8 cellular contexts compared by ENCODE assay signal in the genomic region with DNA sequence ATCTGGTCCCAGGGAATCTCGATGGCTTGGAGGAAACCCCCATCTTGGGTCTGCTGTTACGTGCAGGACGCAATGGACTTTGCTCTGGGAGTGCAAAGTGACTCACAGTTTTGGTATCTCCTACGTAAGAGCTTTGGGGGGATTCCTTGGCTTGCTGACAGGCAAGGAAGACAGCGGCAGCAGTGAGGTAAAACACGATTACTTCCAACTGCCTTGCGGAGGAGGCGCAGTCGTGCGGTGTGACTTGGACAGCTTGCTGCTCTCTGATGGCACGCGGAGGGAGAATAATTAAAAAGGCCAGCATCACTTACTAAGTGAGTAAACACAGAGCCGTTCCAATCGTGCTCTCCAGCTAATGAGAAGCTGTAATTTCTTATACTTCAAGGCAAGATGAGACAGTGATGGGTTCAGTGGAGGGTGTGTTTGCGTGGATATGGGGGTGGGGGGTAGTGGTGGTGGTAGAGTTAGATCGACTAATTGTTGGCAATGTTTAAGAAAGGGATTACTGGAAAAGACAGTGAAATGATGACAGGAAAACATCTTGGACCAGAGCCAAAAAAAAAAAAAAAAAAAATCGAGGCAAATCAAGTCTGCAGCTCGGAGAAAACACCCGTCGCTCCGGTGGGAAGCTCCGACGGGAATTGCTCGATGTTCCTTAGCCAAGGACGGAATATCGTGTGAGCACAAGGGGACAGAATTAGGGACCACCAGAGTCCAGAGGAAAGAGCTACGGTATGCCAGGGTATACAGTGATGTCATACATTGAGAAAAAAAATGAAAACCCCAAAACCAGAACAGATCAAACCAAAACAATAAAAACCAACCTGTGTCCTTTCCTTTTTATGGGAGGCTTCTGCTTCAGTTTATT.
DNase-seq lines count a peak whose midpoint lies in the region; ATAC-seq, FAIRE-seq and TF ChIP-seq lines count a peak whose summit lies in the region.

No MANE protein-coding gene starts in this region.

- ATAC-seq in IMR-90 (ENCODE audit: low read depth) (peak; percentile 62), mucosa of descending colon (peak; percentile 45), HG03159 (IDR thresholded peaks at IDR 0.05; ENCODE audit: unreplicated experiment) (no peak)

- H3K27ac ChIP-seq in IMR-90 (ENCODE audit: insufficient read depth, low read length) (peak overlapping the region; percentile 50), H1 (ENCODE audit: low read depth, low read length) (no peak overlapping the region)

- peak; percentile 86 for TF ChIP-seq POLR2A in IMR-90 (IDR thresholded peaks at IDR 0.05; ENCODE audit: low read depth, low read length)
- TF ChIP-seq POLR2A in H1 (IDR thresholded peaks at IDR 0.05; ENCODE audit: control extremely low read depth in 1 of 2, low read depth in 2 of 2, low read length in 2 of 2), result no peak

- H3K79me1 ChIP-seq in IMR-90 (ENCODE audit: low read depth in 1 of 2, low read length in 2 of 2), result no peaks in the 10 kb centered on the region; a peak in 1 of 4 replicates
- no peaks in the 10 kb centered on the region for H3K79me1 ChIP-seq in H1 (ENCODE audit: low read depth, low read length)

- H3K36me3 ChIP-seq in IMR-90 (ENCODE audit: control insufficient read depth, insufficient read depth, low read length), result no peaks in the 10 kb centered on the region
- H3K36me3 ChIP-seq in H1 (ENCODE audit: control insufficient read depth in 2 of 4, insufficient read depth in 4 of 4, low read length in 3 of 4), result no peaks in the 10 kb centered on the region
- no peaks in the 10 kb centered on the region for H3K36me3 ChIP-seq in mucosa of descending colon (ENCODE audit: low read depth)

- H4K91ac ChIP-seq in IMR-90 (ENCODE audit: insufficient read depth, low read depth, low read length) (peak overlapping the region; percentile 74), H1 (replicated peaks; ENCODE audit: insufficient read length, low read length) (no peak overlapping the region)

- intact Hi-C loops in IMR-90 (cut with micrococcal nuclease), result no loop called here
- intact Hi-C loops in mucosa of descending colon (cut with DNase I, micrococcal nuclease), result no loop called here

- H2BK20ac ChIP-seq in IMR-90 (ENCODE audit: low read depth, low read length) (peak overlapping the region; percentile 70), H1 (ENCODE audit: low read length) (no peak overlapping the region)

- dilution Hi-C loops in IMR-90 (cut with HindIII; ENCODE audit: low sequenced_read_pairs, unreplicated experiment), result no loop called here

- H3K4me3 ChIP-seq in AG09309 (ENCODE audit: control insufficient read depth, low read depth, low read length) (peak overlapping the region; percentile 37), IMR-90 (ENCODE audit: insufficient read depth, low read depth, low read length) (peak overlapping the region; percentile 51), H1 (ENCODE audit: extremely low read depth in 1 of 4, insufficient read depth in 2 of 4, low read depth in 3 of 4, low read length in 4 of 4) (no peak overlapping the region), mucosa of descending colon (no peak overlapping the region)

- in situ Hi-C loops in IMR-90 (cut with MboI; ENCODE audit: low sequenced_read_pairs), result loop anchor here (10.0 kb wide), 1 partner anchor 168 kb away; no protein-coding TSS in a partner anchor

- WGBS in IMR-90 (ENCODE audit: extremely low coverage in 2 of 2, insufficient read length in 1 of 2), 2 experiments, result 3% methylated on average over 16 of the region's 27 CpGs; no CpG with 5 or more reads in 1 of the 2 experiments
- WGBS in H1 (ENCODE audit: extremely low coverage in 1 of 2, insufficient coverage in 1 of 2, insufficient read length in 1 of 2, insufficient replicate concordance in 2 of 2, low coverage in 1 of 2, low lambda C conversion rate in 2 of 2, missing lambda C conversion rate in 1 of 2), 2 experiments, result 91% methylated on average over 26 of the region's 27 CpGs; no CpG with 5 or more reads in 1 of the 2 experiments

- H3K4ac ChIP-seq in IMR-90 (ENCODE audit: low read depth, low read length), result peak overlapping the region; percentile 70
- H3K4ac ChIP-seq in H1 (replicated peaks; ENCODE audit: insufficient read length, low read depth, low read length), result no peak overlapping the region

- H2BK5ac ChIP-seq in IMR-90 (ENCODE audit: low read depth, low read length, poor library complexity, severe bottlenecking) (peak overlapping the region; percentile 91), H1 (ENCODE audit: low read depth, low read length) (no peak overlapping the region; the same call in 1 of the 2 replicates)

- TF ChIP-seq EP300 in H1 (IDR thresholded peaks at IDR 0.05; ENCODE audit: borderline replicate concordance in 1 of 2, low read depth in 2 of 2, low read length in 2 of 2), result no peak

- H3K27me3 ChIP-seq in IMR-90 (ENCODE audit: control insufficient read depth, insufficient read depth, low read length) (no peaks in the 10 kb centered on the region), H1 (replicated peaks in 1 of 4; ENCODE audit: control insufficient read depth in 3 of 4, extremely low read depth in 1 of 4, insufficient read depth in 3 of 4, low read length in 3 of 4) (no peaks in the 10 kb centered on the region; a peak in 2 of 7 replicates)

- H3K9ac ChIP-seq in IMR-90 (ENCODE audit: low read depth, low read length) (peak overlapping the region; percentile 69), H1 (replicated peaks in 1 of 4; ENCODE audit: extremely low read depth in 1 of 4, low read depth in 3 of 4, low read length in 3 of 4) (no peak overlapping the region)

- H3K18ac ChIP-seq in IMR-90 (ENCODE audit: low read depth, low read length), result peak overlapping the region; percentile 81
- no peak overlapping the region for H3K18ac ChIP-seq in H1 (ENCODE audit: extremely low read depth, low read length)

- POLR2A ChIA-PET in IMR-90 (lab: Charles Lee; ENCODE audit: unreplicated experiment) (no interaction called here), H1 (lab: Charles Lee; ENCODE audit: partially characterized antibody) (interaction anchor here (1.2 kb wide), 1 partner anchor 124 kb away, joined by 3 read pairs; no protein-coding TSS in a partner anchor)

- no peak overlapping the region for H2BK12ac ChIP-seq in H1 (ENCODE audit: low read depth, low read length)

- H4K20me1 ChIP-seq in IMR-90 (ENCODE audit: insufficient read depth, low read length) (no peaks in the 10 kb centered on the region), H1 (replicated peaks in 1 of 2; ENCODE audit: control insufficient read depth in 1 of 2, insufficient read depth in 2 of 2, low read length in 2 of 2) (no peaks in the 10 kb centered on the region)

- H2BK15ac ChIP-seq in IMR-90 (ENCODE audit: low read depth, low read length) (peak overlapping the region; percentile 86), H1 (ENCODE audit: low read length) (no peak overlapping the region)

- H2AK9ac ChIP-seq in IMR-90 (replicated peaks; ENCODE audit: low read depth, low read length, poor library complexity), result peak overlapping the region; percentile 32

- H3K4me1 ChIP-seq in IMR-90 (ENCODE audit: control insufficient read depth, insufficient read depth, low read length) (peaks cover 19% of the 10 kb centered on the region), H1 (replicated peaks in 1 of 4; ENCODE audit: control insufficient read depth in 3 of 4, insufficient read depth in 4 of 4, low read length in 3 of 4) (0 out of 7 replicates have a peak, but pooled peaks cover 0 to 2% (median 0%) of the 10 kb centered on the region in 4 experiments), mucosa of descending colon (ENCODE audit: low read depth) (no peaks in the 10 kb centered on the region)

- CTCF ChIA-PET in IMR-90 (lab: Yijun Ruan, JAX), result interaction anchor here (0.6 to 3.6 kb wide), 6 partner anchors 17 to 1473 kb away, joined by 3 to 9 read pairs (median 3); no protein-coding TSS in a partner anchor
- CTCF ChIA-PET in H1 (lab: Charles Lee; ENCODE audit: partially characterized antibody), result interaction anchor here (0.6 to 1.5 kb wide), 2 partner anchors 15 to 532 kb away, joined by 3 to 5 read pairs; no protein-coding TSS in a partner anchor

- H3K23me2 ChIP-seq in H1 (ENCODE audit: low read depth, low read length), result peaks cover 2% of the 10 kb centered on the region; the same call in 1 of the 2 replicates

- H3K56ac ChIP-seq in IMR-90 (ENCODE audit: extremely low read depth, insufficient read depth, low read length) (peak overlapping the region; percentile 31; the same call in 1 of the 2 replicates), H1 (replicated peaks; ENCODE audit: insufficient read length, low read depth, low read length) (no peak overlapping the region)

- H2AK5ac ChIP-seq in IMR-90 (ENCODE audit: low read depth, low read length) (peak overlapping the region; percentile 28), H1 (ENCODE audit: low read depth, low read length) (no peak overlapping the region)

- peak overlapping the region; percentile 66; the same call in 1 of the 2 replicates for H4K5ac ChIP-seq in IMR-90 (ENCODE audit: low read depth, low read length)
- no peak overlapping the region for H4K5ac ChIP-seq in H1 (ENCODE audit: insufficient read length, low read depth, low read length)

- TF ChIP-seq RAD21 in IMR-90 (IDR thresholded peaks at IDR 0.05; ENCODE audit: low read length), result 0 out of 2 replicates have a peak, but pooled peaks have one; percentile 11
- no peak for TF ChIP-seq RAD21 in H1 (IDR thresholded peaks at IDR 0.05 in 1 of 2, conservative IDR thresholded peaks at IDR 0.05 in 1 of 2; ENCODE audit: low read depth in 2 of 2, low read length in 2 of 2)

- H3K4me2 ChIP-seq in IMR-90 (ENCODE audit: low read depth, low read length), result peak overlapping the region; percentile 97
- H3K4me2 ChIP-seq in H1 (ENCODE audit: insufficient read depth in 1 of 2, low read depth in 2 of 2, low read length in 2 of 2), result peak overlapping the region in 1 of 2 experiments; percentile 0; a peak in 1 of 4 replicates

- peak overlapping the region; percentile 70; the same call in 1 of the 2 replicates for H3K23ac ChIP-seq in IMR-90 (ENCODE audit: low read depth, low read length)
- no peak overlapping the region for H3K23ac ChIP-seq in H1 (ENCODE audit: insufficient read length)

- FAIRE-seq in H1 (lab: Jason Lieb, UNC), result no peak

- H3K9me3 ChIP-seq in IMR-90 (ENCODE audit: control insufficient read depth, insufficient read depth, low read length) (no peaks in the 10 kb centered on the region), H1 (ENCODE audit: insufficient read depth in 2 of 2, low read depth in 1 of 2, low read length in 1 of 2) (no peaks in the 10 kb centered on the region), mucosa of descending colon (no peaks in the 10 kb centered on the region)

- peak overlapping the region; percentile 85 for H2AFZ ChIP-seq in IMR-90 (replicated peaks; ENCODE audit: low read length, poor library complexity)
- peak overlapping the region; percentile 60 for H2AFZ ChIP-seq in H1 (ENCODE audit: low read length)

- DNase-seq in AG09309 (ENCODE audit: low read depth), result peak; percentile 74
- peak; percentile 100 for DNase-seq in IMR-90
- DNase-seq in H1 (ENCODE audit: low read depth in 1 of 2, low spot score in 2 of 2), result peak in 1 of 2 experiments; percentile 10
- peak in 1 of 3 donors; percentile 25 for DNase-seq in mucosa of descending colon
- no peak for DNase-seq in activated CD8-positive, alpha-beta memory T cell treated with anti-CD3 and anti-CD28 coated beads, Interleukin-2, amount 50 U/mL, for 48 hours
- no peak for DNase-seq in stimulated activated CD4-positive, alpha-beta T cell treated with anti-CD3 and anti-CD28 coated beads, Interleukin-15, amount 100 ng/mL, for 24 hours
- DNase-seq in NCI-H1092 treated with DMSO at 0.1 percent for 48 hours (lab: John Stamatoyannopoulos, UW), result no peak

- H3K79me2 ChIP-seq in H1 (ENCODE audit: control insufficient read depth in 1 of 2, insufficient read depth in 2 of 2, low read length in 2 of 2), result no peaks in the 10 kb centered on the region

- H3K14ac ChIP-seq in IMR-90 (replicated peaks; ENCODE audit: low read depth, low read length) (peak overlapping the region; percentile 46), H1 (ENCODE audit: insufficient read length) (no peak overlapping the region)

- no peak for TF ChIP-seq CTCF in AG09309 (IDR thresholded peaks at IDR 0.05; ENCODE audit: control insufficient read depth, insufficient read depth, low read depth, low read length, missing control alignments)
- TF ChIP-seq CTCF in IMR-90 (conservative IDR thresholded peaks at IDR 0.05; ENCODE audit: low read depth, low read length), result peak; percentile 19; the same call in 1 of the 2 replicates
- no peak for TF ChIP-seq CTCF in H1 (IDR thresholded peaks at IDR 0.05; ENCODE audit: control extremely low read depth in 1 of 3, insufficient read depth in 1 of 3, low read depth in 1 of 3, low read length in 3 of 3)
- no peak for TF ChIP-seq CTCF in mucosa of descending colon (IDR thresholded peaks at IDR 0.05)

- BruUV-seq in IMR-90 (replicated peaks; lab: Mats Ljungman, UMichigan), result TSS peak; percentile 60

- H2BK120ac ChIP-seq in IMR-90 (ENCODE audit: low read depth, low read length), result peak overlapping the region; percentile 82
- H2BK120ac ChIP-seq in H1 (replicated peaks; ENCODE audit: low read depth, low read length), result no peak overlapping the region

- peak overlapping the region; percentile 28 to 82 for H4K8ac ChIP-seq in IMR-90 (ENCODE audit: low read depth in 2 of 2, low read length in 2 of 2)
- H4K8ac ChIP-seq in H1 (ENCODE audit: extremely low read depth, insufficient read depth, low read length), result no peak overlapping the region

- H3K9me1 ChIP-seq in IMR-90 (ENCODE audit: insufficient read depth, low read length), result 0 out of 2 replicates have a peak, but pooled peaks cover 2% of the 10 kb centered on the region

Comparison
In these comparisons a context has a peak if more than half of its experiments do, and no peak if none do; other contexts are left out.
1. DNase-seq: peak in AG09309 (single experiment) and IMR-90 (single experiment); none in activated CD8-positive, alpha-beta memory T cell treated with anti-CD3 and anti-CD28 coated beads, Interleukin-2, amount 50 U/mL, for 48 hours (single experiment), stimulated activated CD4-positive, alpha-beta T cell treated with anti-CD3 and anti-CD28 coated beads, Interleukin-15, amount 100 ng/mL, for 24 hours (single experiment) and NCI-H1092 treated with DMSO at 0.1 percent for 48 hours (single experiment).
2. H3K4me3 ChIP-seq: peak in AG09309 (single experiment) and IMR-90 (single experiment); none in H1 (0 of 4) and mucosa of descending colon (single experiment).